Comparison of ENCODE assay signal across 1 cellular context in the genomic region with DNA sequence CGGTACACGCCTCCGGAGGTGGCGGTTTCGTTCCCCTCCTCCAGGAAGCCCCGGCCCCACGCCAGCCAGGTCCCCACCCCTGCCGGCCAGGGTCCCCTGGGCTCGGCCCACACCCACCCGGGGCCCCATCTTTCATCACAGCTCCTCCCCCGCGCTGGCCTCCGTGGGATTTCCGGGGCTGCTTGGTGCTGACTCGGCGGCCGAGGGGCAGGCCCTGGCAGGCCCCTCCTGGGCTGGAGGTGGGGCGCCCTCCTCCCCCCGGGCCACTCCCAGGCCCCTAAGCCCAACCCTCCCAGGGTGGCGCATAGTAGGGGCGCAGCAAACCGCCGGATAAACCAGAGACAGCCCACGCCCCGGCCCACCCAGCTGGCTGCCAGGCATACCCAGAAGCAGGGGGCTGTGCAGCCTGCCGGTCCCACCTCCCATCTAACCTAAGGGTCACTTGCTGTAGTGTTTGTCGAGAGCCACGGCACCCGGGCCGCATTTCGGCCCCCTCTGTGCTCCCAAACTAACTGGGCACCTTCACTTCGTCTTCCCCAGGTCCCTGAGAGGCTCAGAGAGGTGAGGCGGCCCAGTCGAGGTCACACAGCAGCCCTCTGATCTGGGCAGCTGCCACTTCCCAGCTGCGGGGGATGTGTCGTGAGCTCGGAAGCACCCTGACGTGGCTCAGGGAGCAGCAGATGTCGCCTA.
TF ChIP-seq lines count a peak whose summit lies in the region.

No MANE protein-coding gene starts in this region.

TF ChIP-seq in K562, 482 proteins besides CTCF, POLR2A, EP300 and RAD21 (continued from another document and continues in another):
- TF ChIP-seq ZNF140 (CRISPR knock-in tag; IDR thresholded peaks at IDR 0.05) (no peak), ZNF12 (CRISPR knock-in tag; IDR thresholded peaks at IDR 0.05) (no peak), GTF3C2 (IDR thresholded peaks at IDR 0.05; ENCODE audit: borderline replicate concordance, extremely low read depth, insufficient read length) (no peak), ETS1 (conservative IDR thresholded peaks at IDR 0.05; ENCODE audit: control insufficient read depth, low read depth, low read length) (no peak), ZBTB33 (CRISPR knock-in tag; IDR thresholded peaks at IDR 0.05) (peak; percentile 41), POLR2G (IDR thresholded peaks at IDR 0.05; ENCODE audit: low read depth, low read length) (peak; percentile 67), ASH1L (IDR thresholded peaks at IDR 0.05; ENCODE audit: borderline replicate concordance, low read depth, partially characterized antibody) (no peak), MYNN (IDR thresholded peaks at IDR 0.05) (no peak; the same call in 1 of the 2 replicates), MYNN (CRISPR knock-in tag; IDR thresholded peaks at IDR 0.05) (no peak), ZSCAN32 (CRISPR knock-in tag; IDR thresholded peaks at IDR 0.05) (no peak), IFI16 (CRISPR knock-in tag; IDR thresholded peaks at IDR 0.05) (no peak), BCOR (IDR thresholded peaks at IDR 0.05) (peak; percentile 88), SAP30 (IDR thresholded peaks at IDR 0.05; ENCODE audit: borderline replicate concordance, insufficient read depth, low read depth, low read length, poor library complexity, severe bottlenecking) (no peak), SP1 (CRISPR knock-in tag; IDR thresholded peaks at IDR 0.05) (peak; percentile 41; the same call in 1 of the 2 replicates), LARP7 (IDR thresholded peaks at IDR 0.05) (no peak), HINFP (tag; conservative IDR thresholded peaks at IDR 0.05; ENCODE audit: low read depth) (no peak), SETDB1 (IDR thresholded peaks at IDR 0.05; ENCODE audit: low read length) (no peak), PHTF2 (CRISPR knock-in tag; IDR thresholded peaks at IDR 0.05) (no peak), GTF2E2 (tag; IDR thresholded peaks at IDR 0.05) (no peak), TAF7 (tag; IDR thresholded peaks at IDR 0.05) (no peak), HNRNPUL1 (IDR thresholded peaks at IDR 0.05; ENCODE audit: low read length) (no peak), EZH2 (IDR thresholded peaks at IDR 0.05; ENCODE audit: borderline replicate concordance, low read depth, low read length) (no peak), MBD1 (CRISPR knock-in tag; IDR thresholded peaks at IDR 0.05) (no peak), MED1 (CRISPR knock-in tag; IDR thresholded peaks at IDR 0.05; ENCODE audit: borderline replicate concordance) (no peak), HSF4 (CRISPR knock-in tag; IDR thresholded peaks at IDR 0.05; ENCODE audit: borderline replicate concordance) (0 out of 2 replicates have a peak, but pooled peaks have one; percentile 16), GTF2A2 (tag; IDR thresholded peaks at IDR 0.05) (no peak), ZNF408 (CRISPR knock-in tag; IDR thresholded peaks at IDR 0.05; ENCODE audit: low read depth) (no peak), WHSC1 (IDR thresholded peaks at IDR 0.05; ENCODE audit: low read length) (no peak), CCNT2 (IDR thresholded peaks at IDR 0.05; ENCODE audit: borderline replicate concordance, extremely low read depth, insufficient read length, low read depth, low read length) (no peak), ZNF24 (IDR thresholded peaks at IDR 0.05) (no peak), CREBBP (IDR thresholded peaks at IDR 0.05; ENCODE audit: low read depth, low read length) (no peak)
- TF ChIP-seq, protein P1, sequence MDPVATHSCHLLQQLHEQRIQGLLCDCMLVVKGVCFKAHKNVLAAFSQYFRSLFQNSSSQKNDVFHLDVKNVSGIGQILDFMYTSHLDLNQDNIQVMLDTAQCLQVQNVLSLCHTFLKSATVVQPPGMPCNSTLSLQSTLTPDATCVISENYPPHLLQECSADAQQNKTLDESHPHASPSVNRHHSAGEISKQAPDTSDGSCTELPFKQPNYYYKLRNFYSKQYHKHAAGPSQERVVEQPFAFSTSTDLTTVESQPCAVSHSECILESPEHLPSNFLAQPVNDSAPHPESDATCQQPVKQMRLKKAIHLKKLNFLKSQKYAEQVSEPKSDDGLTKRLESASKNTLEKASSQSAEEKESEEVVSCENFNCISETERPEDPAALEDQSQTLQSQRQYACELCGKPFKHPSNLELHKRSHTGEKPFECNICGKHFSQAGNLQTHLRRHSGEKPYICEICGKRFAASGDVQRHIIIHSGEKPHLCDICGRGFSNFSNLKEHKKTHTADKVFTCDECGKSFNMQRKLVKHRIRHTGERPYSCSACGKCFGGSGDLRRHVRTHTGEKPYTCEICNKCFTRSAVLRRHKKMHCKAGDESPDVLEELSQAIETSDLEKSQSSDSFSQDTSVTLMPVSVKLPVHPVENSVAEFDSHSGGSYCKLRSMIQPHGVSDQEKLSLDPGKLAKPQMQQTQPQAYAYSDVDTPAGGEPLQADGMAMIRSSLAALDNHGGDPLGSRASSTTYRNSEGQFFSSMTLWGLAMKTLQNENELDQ (CRISPR knock-in tag; IDR thresholded peaks at IDR 0.05; ENCODE audit: borderline replicate concordance): no peak
- TF ChIP-seq, protein P2, sequence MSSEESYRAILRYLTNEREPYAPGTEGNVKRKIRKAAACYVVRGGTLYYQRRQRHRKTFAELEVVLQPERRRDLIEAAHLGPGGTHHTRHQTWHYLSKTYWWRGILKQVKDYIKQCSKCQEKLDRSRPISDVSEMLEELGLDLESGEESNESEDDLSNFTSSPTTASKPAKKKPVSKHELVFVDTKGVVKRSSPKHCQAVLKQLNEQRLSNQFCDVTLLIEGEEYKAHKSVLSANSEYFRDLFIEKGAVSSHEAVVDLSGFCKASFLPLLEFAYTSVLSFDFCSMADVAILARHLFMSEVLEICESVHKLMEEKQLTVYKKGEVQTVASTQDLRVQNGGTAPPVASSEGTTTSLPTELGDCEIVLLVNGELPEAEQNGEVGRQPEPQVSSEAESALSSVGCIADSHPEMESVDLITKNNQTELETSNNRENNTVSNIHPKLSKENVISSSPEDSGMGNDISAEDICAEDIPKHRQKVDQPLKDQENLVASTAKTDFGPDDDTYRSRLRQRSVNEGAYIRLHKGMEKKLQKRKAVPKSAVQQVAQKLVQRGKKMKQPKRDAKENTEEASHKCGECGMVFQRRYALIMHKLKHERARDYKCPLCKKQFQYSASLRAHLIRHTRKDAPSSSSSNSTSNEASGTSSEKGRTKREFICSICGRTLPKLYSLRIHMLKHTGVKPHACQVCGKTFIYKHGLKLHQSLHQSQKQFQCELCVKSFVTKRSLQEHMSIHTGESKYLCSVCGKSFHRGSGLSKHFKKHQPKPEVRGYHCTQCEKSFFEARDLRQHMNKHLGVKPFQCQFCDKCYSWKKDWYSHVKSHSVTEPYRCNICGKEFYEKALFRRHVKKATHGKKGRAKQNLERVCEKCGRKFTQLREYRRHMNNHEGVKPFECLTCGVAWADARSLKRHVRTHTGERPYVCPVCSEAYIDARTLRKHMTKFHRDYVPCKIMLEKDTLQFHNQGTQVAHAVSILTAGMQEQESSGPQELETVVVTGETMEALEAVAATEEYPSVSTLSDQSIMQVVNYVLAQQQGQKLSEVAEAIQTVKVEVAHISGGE (CRISPR knock-in tag; IDR thresholded peaks at IDR 0.05): 0 out of 6 replicates have a peak, but pooled peaks of 1 of the 3 experiments have one; percentile 33
- TF ChIP-seq, protein P3, sequence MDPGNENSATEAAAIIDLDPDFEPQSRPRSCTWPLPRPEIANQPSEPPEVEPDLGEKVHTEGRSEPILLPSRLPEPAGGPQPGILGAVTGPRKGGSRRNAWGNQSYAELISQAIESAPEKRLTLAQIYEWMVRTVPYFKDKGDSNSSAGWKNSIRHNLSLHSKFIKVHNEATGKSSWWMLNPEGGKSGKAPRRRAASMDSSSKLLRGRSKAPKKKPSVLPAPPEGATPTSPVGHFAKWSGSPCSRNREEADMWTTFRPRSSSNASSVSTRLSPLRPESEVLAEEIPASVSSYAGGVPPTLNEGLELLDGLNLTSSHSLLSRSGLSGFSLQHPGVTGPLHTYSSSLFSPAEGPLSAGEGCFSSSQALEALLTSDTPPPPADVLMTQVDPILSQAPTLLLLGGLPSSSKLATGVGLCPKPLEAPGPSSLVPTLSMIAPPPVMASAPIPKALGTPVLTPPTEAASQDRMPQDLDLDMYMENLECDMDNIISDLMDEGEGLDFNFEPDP (CRISPR knock-in tag; IDR thresholded peaks at IDR 0.05): no peak
